In genomic region chr15:39088186-39088585, GRCh38 we compare ENCODE assay signal across 32 cellular contexts.
"Had no signal": no experiment of that assay in that cellular context is flagged by ENCODE, and none has a peak within 500 bp of the region (broad histone marks: within the 10 kb centered on the region; RNA-seq: fewer than 3 reads in every experiment).

No MANE protein-coding gene starts in this region.

- H3K9me3 Mint-ChIP-seq: activated B cell treated with CpG ODN at 0.5 μM for 24 hours; activated CD4-positive, alpha-beta memory T cell treated with anti-CD3 and anti-CD28 coated beads for 36 hours; activated CD4-positive, alpha-beta T cell treated with anti-CD3 and anti-CD28 coated beads, Interleukin-2, amount 10 ng/mL, durations not matched to agents 24 days and 14 days; activated naive CD4-positive, alpha-beta T cell treated with anti-CD3 and anti-CD28 coated beads, Interleukin-2, amount 10 ng/mL, durations not matched to agents 7 days and 5 days; activated naive CD4-positive, alpha-beta T cell treated with anti-CD3 and anti-CD28 coated beads, Interleukin-2, amount 50 U/mL, for 72 hours; activated naive CD8-positive, alpha-beta T cell treated with anti-CD3 and anti-CD28 coated beads, Interleukin-2, amount 10 ng/mL, durations not matched to agents 7 days and 5 days; activated T-cell treated with anti-CD3 and anti-CD28 coated beads, Interleukin-2, amount 50 U/mL, for 72 hours; central memory CD8-positive, alpha-beta T cell; dendritic cell treated with granulocyte-macrophage colony-stimulating factor and Interleukin-4, amounts not matched to agents 40 ng/mL and 50 ng/mL, for 4 days; endodermal cell; T-helper 2 cell treated with Interferon-gamma antibody and Interleukin-4, amounts not matched to agents 5 μg/mL and 100 μg/mL, for 36 hours had no signal

- H3K27me3 ChIP-seq: brain microvascular endothelial cell, esophagus muscularis mucosa had no signal

- H3K36me3 Mint-ChIP-seq: activated CD4-positive, alpha-beta memory T cell treated with anti-CD3 and anti-CD28 coated beads for 36 hours; activated CD8-positive, alpha-beta memory T cell treated with anti-CD3 and anti-CD28 coated beads, Interleukin-2, amount 10 ng/mL, durations not matched to agents 7 days and 5 days; activated naive CD4-positive, alpha-beta T cell treated with anti-CD3 and anti-CD28 coated beads, Interleukin-2, amount 10 ng/mL, durations not matched to agents 7 days and 5 days; activated naive CD4-positive, alpha-beta T cell treated with anti-CD3 and anti-CD28 coated beads, Interleukin-2, amount 50 U/mL, for 72 hours had no signal

- H3K27ac Mint-ChIP-seq: activated B cell treated with CpG ODN at 0.5 μM for 24 hours; activated CD4-positive, alpha-beta memory T cell treated with anti-CD3 and anti-CD28 coated beads for 36 hours; activated CD4-positive, alpha-beta T cell treated with anti-CD3 and anti-CD28 coated beads for 36 hours; activated CD4-positive, alpha-beta T cell treated with anti-CD3 and anti-CD28 coated beads, Interleukin-2, amount 10 ng/mL, durations not matched to agents 24 days and 14 days; activated CD8-positive, alpha-beta memory T cell treated with anti-CD3 and anti-CD28 coated beads, Interleukin-2, amount 10 ng/mL, durations not matched to agents 7 days and 5 days; activated CD8-positive, alpha-beta T cell treated with anti-CD3 and anti-CD28 coated beads, Interleukin-2, amount 10 ng/mL, durations not matched to agents 7 days and 5 days; activated naive CD4-positive, alpha-beta T cell treated with anti-CD3 and anti-CD28 coated beads, Interleukin-2, amount 10 ng/mL, durations not matched to agents 7 days and 5 days; activated naive CD4-positive, alpha-beta T cell treated with anti-CD3 and anti-CD28 coated beads, Interleukin-2, amount 50 U/mL, for 72 hours; activated naive CD8-positive, alpha-beta T cell treated with anti-CD3 and anti-CD28 coated beads, Interleukin-2, amount 10 ng/mL, durations not matched to agents 7 days and 5 days; activated T-cell treated with anti-CD3 and anti-CD28 coated beads, Interleukin-2, amount 50 U/mL, for 72 hours; dendritic cell treated with granulocyte-macrophage colony-stimulating factor and Interleukin-4, amounts not matched to agents 40 ng/mL and 50 ng/mL, for 4 days; endodermal cell; T-helper 17 cell; T-helper 2 cell treated with Interferon-gamma antibody and Interleukin-4, amounts not matched to agents 5 μg/mL and 100 μg/mL, for 36 hours had no signal

- H3K27ac ChIP-seq: brain microvascular endothelial cell, coronary artery, dorsolateral prefrontal cortex, esophagus muscularis mucosa, WERI-Rb-1 had no signal

- H3K27me3 Mint-ChIP-seq: activated B cell treated with CpG ODN at 0.5 μM for 24 hours had no signal

- ATAC-seq: activated CD4-positive, alpha-beta T cell treated with anti-CD3 and anti-CD28 coated beads for 36 hours; activated CD8-positive, alpha-beta memory T cell treated with anti-CD3 and anti-CD28 coated beads, Interleukin-2, amount 10 ng/mL, durations not matched to agents 7 days and 5 days; activated CD8-positive, alpha-beta T cell treated with anti-CD3 and anti-CD28 coated beads, Interleukin-2, amount 10 ng/mL, durations not matched to agents 7 days and 5 days; activated naive CD4-positive, alpha-beta T cell treated with anti-CD3 and anti-CD28 coated beads, Interleukin-2, amount 50 U/mL, for 72 hours; activated T-cell treated with anti-CD3 and anti-CD28 coated beads, Interleukin-2, amount 50 U/mL, for 72 hours; T-helper 17 cell had no signal

- H3K4me1 Mint-ChIP-seq: activated B cell treated with CpG ODN at 0.5 μM for 24 hours; activated CD4-positive, alpha-beta T cell treated with anti-CD3 and anti-CD28 coated beads for 36 hours; activated naive CD4-positive, alpha-beta T cell treated with anti-CD3 and anti-CD28 coated beads, Interleukin-2, amount 10 ng/mL, durations not matched to agents 7 days and 5 days; central memory CD8-positive, alpha-beta T cell had no signal

- H3K4me3 ChIP-seq: coronary artery, dorsolateral prefrontal cortex, esophagus muscularis mucosa had no signal

- H3K4me3 Mint-ChIP-seq: activated B cell treated with CpG ODN at 0.5 μM for 24 hours; activated CD4-positive, alpha-beta memory T cell treated with anti-CD3 and anti-CD28 coated beads for 36 hours; activated CD4-positive, alpha-beta T cell treated with anti-CD3 and anti-CD28 coated beads for 36 hours; activated CD4-positive, alpha-beta T cell treated with anti-CD3 and anti-CD28 coated beads, Interleukin-2, amount 10 ng/mL, durations not matched to agents 24 days and 14 days; activated CD8-positive, alpha-beta memory T cell treated with anti-CD3 and anti-CD28 coated beads, Interleukin-2, amount 10 ng/mL, durations not matched to agents 7 days and 5 days; activated CD8-positive, alpha-beta T cell treated with anti-CD3 and anti-CD28 coated beads, Interleukin-2, amount 10 ng/mL, durations not matched to agents 7 days and 5 days; activated naive CD4-positive, alpha-beta T cell treated with anti-CD3 and anti-CD28 coated beads, Interleukin-2, amount 10 ng/mL, durations not matched to agents 7 days and 5 days; activated naive CD8-positive, alpha-beta T cell treated with anti-CD3 and anti-CD28 coated beads, Interleukin-2, amount 10 ng/mL, durations not matched to agents 7 days and 5 days; activated T-cell treated with anti-CD3 and anti-CD28 coated beads, Interleukin-2, amount 50 U/mL, for 72 hours; central memory CD8-positive, alpha-beta T cell; dendritic cell treated with granulocyte-macrophage colony-stimulating factor and Interleukin-4, amounts not matched to agents 40 ng/mL and 50 ng/mL, for 4 days; endodermal cell; T-helper 17 cell; T-helper 2 cell treated with Interferon-gamma antibody and Interleukin-4, amounts not matched to agents 5 μg/mL and 100 μg/mL, for 36 hours had no signal

- H3K36me3 ChIP-seq: brain microvascular endothelial cell, esophagus muscularis mucosa, WERI-Rb-1 had no signal

- DNase-seq: activated B cell treated with CpG ODN at 0.5 μM for 24 hours; activated CD4-positive, alpha-beta memory T cell treated with anti-CD3 and anti-CD28 coated beads for 36 hours; activated CD4-positive, alpha-beta T cell treated with anti-CD3 and anti-CD28 coated beads for 36 hours; activated CD4-positive, alpha-beta T cell treated with anti-CD3 and anti-CD28 coated beads, Interleukin-2, amount 10 ng/mL, durations not matched to agents 24 days and 14 days; activated CD4-positive, CD25-positive, alpha-beta regulatory T cell treated with anti-CD3 and anti-CD28 coated beads, Interleukin-2, amount 50 U/mL, for 72 hours; activated CD8-positive, alpha-beta memory T cell treated with anti-CD3 and anti-CD28 coated beads, Interleukin-2, amount 10 ng/mL, durations not matched to agents 7 days and 5 days; activated CD8-positive, alpha-beta memory T cell treated with anti-CD3 and anti-CD28 coated beads, Interleukin-2, amount 50 U/mL, for 4 hours; activated CD8-positive, alpha-beta T cell treated with anti-CD3 and anti-CD28 coated beads, Interleukin-2, amount 10 ng/mL, durations not matched to agents 7 days and 5 days; activated gamma-delta T cell; activated naive CD4-positive, alpha-beta T cell; activated naive CD4-positive, alpha-beta T cell treated with anti-CD3 and anti-CD28 coated beads, Interleukin-2, amount 10 ng/mL, durations not matched to agents 7 days and 5 days; activated naive CD8-positive, alpha-beta T cell treated with anti-CD3 and anti-CD28 coated beads, Interleukin-2, amount 10 ng/mL, durations not matched to agents 7 days and 5 days; activated T-cell treated with anti-CD3 and anti-CD28 coated beads, Interleukin-2, amount 50 U/mL, for 1 hour; activated T-cell treated with anti-CD3 and anti-CD28 coated beads, Interleukin-2, amount 50 U/mL, for 72 hours; amniotic stem cell; anterior cingulate cortex; brain microvascular endothelial cell; dorsolateral prefrontal cortex; effector memory CD4-positive, alpha-beta T cell; endodermal cell; erythroblast; head of caudate nucleus; T-helper 1 cell; T-helper 17 cell; T1000; WERI-Rb-1 had no signal

- H3K9me3 ChIP-seq: esophagus muscularis mucosa had no signal
